ENCODE assay signal across 8 cellular contexts in genomic region chr9:91164724-91165520, GRCh38.
DNase-seq lines count a peak whose midpoint lies in the region; ATAC-seq and TF ChIP-seq lines count a peak whose summit lies in the region.

No MANE protein-coding gene starts in this region.

- peaks cover 0 to 6% (median 3%) of the 10 kb centered on the region in 3 donors for H3K4me1 ChIP-seq in gastroesophageal sphincter

- H3K9me3 ChIP-seq in gastroesophageal sphincter, result peaks cover 0 to 3% (median 0%) of the 10 kb centered on the region in 3 donors

- peak; percentile 31 to 35 for DNase-seq in activated T-helper 1 cell treated with anti-CD3 and anti-CD28 coated beads, Interleukin-2, amount 50 U/mL, for 16 hours (ENCODE audit: low read depth in 1 of 2, low spot score in 1 of 2)
- peak; percentile 95 for DNase-seq in skeletal muscle cell (ENCODE audit: low read depth)
- DNase-seq in NCI-H1417 treated with DMSO at 0.1 percent for 48 hours (lab: John Stamatoyannopoulos, UW), result no peak

- 76% methylated on average over 9 of the region's 21 CpGs; no CpG with 5 or more reads in 1 of the 2 donors for WGBS in gastroesophageal sphincter (ENCODE audit: low coverage in 1 of 2), 2 donors

- H3K4me3 ChIP-seq in gastroesophageal sphincter (no peak overlapping the region), skeletal muscle cell (ENCODE audit: low read depth, low read length) (no peak overlapping the region)

- H3K36me3 ChIP-seq in gastroesophageal sphincter, result no peaks in the 10 kb centered on the region

- no peak for TF ChIP-seq EP300 in gastroesophageal sphincter (IDR thresholded peaks at IDR 0.05)

- H3K27ac ChIP-seq in gastroesophageal sphincter, result no peak overlapping the region

- no peak for TF ChIP-seq POLR2A in gastroesophageal sphincter (IDR thresholded peaks at IDR 0.05)

- H3K27me3 ChIP-seq in gastroesophageal sphincter, result no peaks in the 10 kb centered on the region

- ATAC-seq in GM19395 (IDR thresholded peaks at IDR 0.05; ENCODE audit: unreplicated experiment) (peak; percentile 63), gastroesophageal sphincter (peak; percentile 60), HG02588 (IDR thresholded peaks at IDR 0.05; ENCODE audit: unreplicated experiment) (no peak), GM18868 (IDR thresholded peaks at IDR 0.05; ENCODE audit: unreplicated experiment) (no peak)

- no peak for TF ChIP-seq CTCF in gastroesophageal sphincter (IDR thresholded peaks at IDR 0.05)

TF ChIP-seq in PFSK-1, 5 proteins besides CTCF, POLR2A, EP300 and RAD21:
- no peak for TF ChIP-seq POLR2AphosphoS5 (IDR thresholded peaks at IDR 0.05; ENCODE audit: low read depth, low read length)
- 0 out of 2 replicates have a peak, but pooled peaks have one; percentile 30 for TF ChIP-seq SIN3A (IDR thresholded peaks at IDR 0.05; ENCODE audit: borderline replicate concordance, insufficient read depth, low read length)
- TF ChIP-seq FOXP2 (optimal IDR thresholded peaks at IDR 0.05; ENCODE audit: borderline replicate concordance, extremely low read depth, extremely low read length, insufficient read depth), result peak; percentile 62
- TF ChIP-seq REST (IDR thresholded peaks at IDR 0.05; ENCODE audit: insufficient read depth in 1 of 2, low read depth in 2 of 2, low read length in 2 of 2), result 0 out of 4 replicates have a peak, but pooled peaks of 1 of the 2 experiments have one; percentile 22
- no peak for TF ChIP-seq TAF1 (IDR thresholded peaks at IDR 0.05; ENCODE audit: borderline replicate concordance, insufficient read depth, low read length)

Comparison
In these comparisons a context has a peak if more than half of its experiments do, and no peak if none do; other contexts are left out.
1. ATAC-seq: peak in GM19395 (single experiment) and gastroesophageal sphincter (single experiment); none in HG02588 (single experiment) and GM18868 (single experiment).